1 cellular context compared by ENCODE assay signal in genomic region chr22:49674479-49674830, GRCh38.
TF ChIP-seq lines count a peak whose summit lies in the region.

No MANE protein-coding gene starts in this region.

TF ChIP-seq in H1, 55 proteins besides CTCF, POLR2A, EP300 and RAD21 (continued from another document):
- TF ChIP-seq E2F6 (IDR thresholded peaks at IDR 0.05) (no peak), TAF7 (optimal IDR thresholded peaks at IDR 0.05; ENCODE audit: borderline replicate concordance, low read depth, low read length) (no peak), SP2 (IDR thresholded peaks at IDR 0.05; ENCODE audit: low read length) (no peak), TCF12 (IDR thresholded peaks at IDR 0.05; ENCODE audit: low read depth, low read length) (no peak), EZH2 (IDR thresholded peaks at IDR 0.05; ENCODE audit: low read depth, low read length, severe bottlenecking) (no peak), SIN3A (conservative IDR thresholded peaks at IDR 0.05 in 1 of 2, IDR thresholded peaks at IDR 0.05 in 1 of 2; ENCODE audit: low read depth in 1 of 2, low read length in 2 of 2) (no peak), YY1 (IDR thresholded peaks at IDR 0.05; ENCODE audit: low read depth, low read length) (no peak), POU5F1 (IDR thresholded peaks at IDR 0.05; ENCODE audit: low read depth, low read length) (no peak), SAP30 (IDR thresholded peaks at IDR 0.05; ENCODE audit: insufficient read depth, insufficient replicate concordance, low read length) (no peak), PHF8 (conservative IDR thresholded peaks at IDR 0.05; ENCODE audit: low read depth, low read length) (no peak), JUN (IDR thresholded peaks at IDR 0.05; ENCODE audit: low read depth, low read length) (no peak), ATF3 (IDR thresholded peaks at IDR 0.05; ENCODE audit: insufficient read depth, low read depth, low read length) (no peak)
